ENCODE assay signal across 12 cellular contexts in the genomic region with DNA sequence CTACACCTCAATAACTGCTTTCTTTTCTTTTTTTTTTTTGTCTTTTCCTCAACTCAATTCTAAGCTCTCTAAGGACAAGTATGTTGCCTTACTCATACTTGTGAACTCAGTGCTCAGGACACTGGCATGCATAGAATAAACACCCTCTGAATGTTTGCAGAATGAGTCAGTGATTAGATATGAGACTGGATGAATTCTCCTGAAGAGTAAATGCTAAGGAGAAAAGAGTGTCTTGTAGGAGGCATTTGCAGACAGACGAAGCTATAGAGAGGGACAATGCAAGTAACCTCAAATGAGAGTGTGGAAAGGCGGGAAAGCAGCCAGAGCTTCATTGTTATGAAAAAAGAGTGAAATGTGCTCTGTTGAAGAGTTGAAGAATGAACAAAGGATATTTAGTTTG.
DNase-seq lines count a peak whose midpoint lies in the region; ATAC-seq, FAIRE-seq and TF ChIP-seq lines count a peak whose summit lies in the region.
"Had no signal": no experiment of that assay in that cellular context is flagged by ENCODE, and none has a peak within 500 bp of the region (broad histone marks: within the 10 kb centered on the region; RNA-seq: fewer than 3 reads in every experiment).

No MANE protein-coding gene starts in this region.

- H3K79me2 ChIP-seq in endothelial cell of umbilical vein (ENCODE audit: control insufficient read depth, insufficient read depth, low read length) (peaks cover 4% of the 10 kb centered on the region), neural progenitor cell (ENCODE audit: low read depth) (no peaks in the 10 kb centered on the region)

- no peak for ATAC-seq in HG03432 (IDR thresholded peaks at IDR 0.05; ENCODE audit: unreplicated experiment)

- intact Hi-C loops in endothelial cell of umbilical vein (cut with micrococcal nuclease) = loop anchor here (1.0 kb wide), 4 partner anchors 33 to 302 kb away; no protein-coding TSS in a partner anchor

- no peaks in the 10 kb centered on the region for H3K9me3 Mint-ChIP-seq in neural progenitor cell

- H4K20me1 ChIP-seq in endothelial cell of umbilical vein (replicated peaks; ENCODE audit: control insufficient read depth, extremely low read depth, insufficient read depth, low read length) (no peaks in the 10 kb centered on the region), neural progenitor cell (ENCODE audit: low read depth) (no peaks in the 10 kb centered on the region)

- peak overlapping the region; percentile 95 for H3K4me2 ChIP-seq in endothelial cell of umbilical vein (ENCODE audit: insufficient read depth, low read length)
- H3K4me2 ChIP-seq in neural progenitor cell = peak overlapping the region; percentile 7

- peak; percentile 93 for DNase-seq in Caki2 (ENCODE audit: low read depth)
- peak; percentile 64 for DNase-seq in NCI-H460 (ENCODE audit: extremely low read depth, low read depth)
- DNase-seq in endothelial cell of umbilical vein (ENCODE audit: low read depth, low spot score) = peak; percentile 95
- DNase-seq in neural progenitor cell (ENCODE audit: low spot score) = peak; percentile 46
- DNase-seq in suprapubic skin (ENCODE audit: low spot score in 2 of 2) = no peak
- no peak for DNase-seq in NCI-H146 treated with DMSO at 0.1 percent for 48 hours (lab: John Stamatoyannopoulos, UW; ENCODE audit: unreplicated experiment)
- no peak for DNase-seq in midbrain (lab: John Stamatoyannopoulos, UW)
- DNase-seq: activated gamma-delta T cell, DND-41, NCI-H2171 had no signal

- H3K27me3 Mint-ChIP-seq in neural progenitor cell (ENCODE audit: insufficient read depth, low read depth) = no peaks in the 10 kb centered on the region

- H3K4me1 Mint-ChIP-seq in neural progenitor cell = peaks cover 7% of the 10 kb centered on the region

- H3K27ac ChIP-seq in endothelial cell of umbilical vein (ENCODE audit: insufficient read depth, low read depth, low read length) (peak overlapping the region; percentile 71), neural progenitor cell (peak overlapping the region; percentile 71), suprapubic skin (no peak overlapping the region)
- H3K27ac ChIP-seq: right atrium auricular region had no signal

- H3K27me3 ChIP-seq in endothelial cell of umbilical vein (ENCODE audit: control insufficient read depth in 2 of 2, insufficient read depth in 2 of 2, low read length in 2 of 2) (no peaks in the 10 kb centered on the region), neural progenitor cell (no peaks in the 10 kb centered on the region), suprapubic skin (no peaks in the 10 kb centered on the region)
- H3K27me3 ChIP-seq: right atrium auricular region had no signal

- H3K27ac Mint-ChIP-seq in neural progenitor cell = no peak overlapping the region

- POLR2A ChIA-PET in endothelial cell of umbilical vein (lab: Charles Lee) = interaction anchor here (1.1 to 1.7 kb wide), 6 partner anchors 10 to 381 kb away, joined by 3 to 8 read pairs (median 6); no protein-coding TSS in a partner anchor

- in situ Hi-C loops in Caki2 (cut with HindIII; ENCODE audit: low pct_unique_long_range_greater_than_20kb, low sequenced_read_pairs) = no loop called here

- CTCF ChIA-PET in endothelial cell of umbilical vein (lab: Charles Lee) = interaction anchor here (0.8 to 1.8 kb wide), 14 partner anchors 8 to 561 kb away, joined by 3 to 23 read pairs (median 4); no protein-coding TSS in a partner anchor

- no peaks in the 10 kb centered on the region for H3K36me3 Mint-ChIP-seq in neural progenitor cell

- H3K9me1 ChIP-seq in endothelial cell of umbilical vein (replicated peaks; ENCODE audit: control insufficient read depth, extremely low read depth, insufficient read depth, low read length) = no peaks in the 10 kb centered on the region

- H2AFZ ChIP-seq in endothelial cell of umbilical vein (ENCODE audit: low read depth, low read length) (no peak overlapping the region), neural progenitor cell (replicated peaks) (peak overlapping the region; percentile 38)

- H3K4me3 ChIP-seq in endothelial cell of umbilical vein (replicated peaks in 1 of 3; ENCODE audit: insufficient read depth in 1 of 3, low read depth in 1 of 3, low read length in 3 of 3) = peak overlapping the region in 1 of 3 experiments; percentile 90
- no peak overlapping the region for H3K4me3 ChIP-seq in neural progenitor cell
- H3K4me3 ChIP-seq in suprapubic skin = no peak overlapping the region
- H3K4me3 ChIP-seq: right atrium auricular region had no signal

- peaks cover 47% of the 10 kb centered on the region for H3K4me1 ChIP-seq in endothelial cell of umbilical vein (ENCODE audit: control insufficient read depth, extremely low read depth, insufficient read depth, low read length)
- peaks cover 13% of the 10 kb centered on the region for H3K4me1 ChIP-seq in neural progenitor cell
- H3K4me1 ChIP-seq in suprapubic skin = no peaks in the 10 kb centered on the region
- H3K4me1 ChIP-seq: right atrium auricular region had no signal

- H3K9ac ChIP-seq in endothelial cell of umbilical vein (replicated peaks; ENCODE audit: extremely low read depth, insufficient read depth, low read length) (peak overlapping the region; percentile 49), neural progenitor cell (no peak overlapping the region)

- no peak for TF ChIP-seq EP300 in suprapubic skin (IDR thresholded peaks at IDR 0.05)

- FAIRE-seq in endothelial cell of umbilical vein (lab: Jason Lieb, UNC) = no peak

- WGBS in suprapubic skin = 79% methylated on average over 2 of the region's 2 CpGs

- peaks cover 9% of the 10 kb centered on the region for H3F3A ChIP-seq in neural progenitor cell (ENCODE audit: low read depth)

- TF ChIP-seq CTCF in endothelial cell of umbilical vein (IDR thresholded peaks at IDR 0.05; ENCODE audit: extremely low read depth in 1 of 2, insufficient read depth in 1 of 2, low read depth in 1 of 2, low read length in 2 of 2) (no peak), neural progenitor cell (IDR thresholded peaks at IDR 0.05) (no peak), suprapubic skin (IDR thresholded peaks at IDR 0.05) (no peak)

- no peaks in the 10 kb centered on the region for H3K9me3 ChIP-seq in endothelial cell of umbilical vein (replicated peaks; ENCODE audit: control insufficient read depth, insufficient read depth, low read length)
- H3K9me3 ChIP-seq in neural progenitor cell (ENCODE audit: low read depth) = no peaks in the 10 kb centered on the region
- H3K9me3 ChIP-seq in suprapubic skin = no peaks in the 10 kb centered on the region
- H3K9me3 ChIP-seq: right atrium auricular region had no signal

- dilution Hi-C loops in endothelial cell of umbilical vein (cut with MboI; ENCODE audit: extremely low pct_ligation_motif_present, low sequenced_read_pairs) = no loop called here

- no peak for TF ChIP-seq POLR2A in endothelial cell of umbilical vein (IDR thresholded peaks at IDR 0.05; ENCODE audit: low read depth, low read length)
- TF ChIP-seq POLR2A in suprapubic skin (IDR thresholded peaks at IDR 0.05) = no peak

- BruUV-seq in endothelial cell of umbilical vein (replicated peaks; lab: Mats Ljungman, UMichigan) = no TSS peak

- no peaks in the 10 kb centered on the region for H3K36me3 ChIP-seq in endothelial cell of umbilical vein (ENCODE audit: control insufficient read depth in 2 of 2, extremely low read depth in 1 of 2, insufficient read depth in 2 of 2, low read length in 2 of 2)
- H3K36me3 ChIP-seq in neural progenitor cell = no peaks in the 10 kb centered on the region
- no peaks in the 10 kb centered on the region for H3K36me3 ChIP-seq in suprapubic skin
- H3K36me3 ChIP-seq: right atrium auricular region had no signal

- H3K4me3 Mint-ChIP-seq in neural progenitor cell = no peak overlapping the region

TF ChIP-seq in endothelial cell of umbilical vein, 7 proteins besides CTCF, POLR2A, EP300 and RAD21:
- no peak for TF ChIP-seq EZH2 (IDR thresholded peaks at IDR 0.05; ENCODE audit: borderline replicate concordance, low read depth, low read length, severe bottlenecking)
- TF ChIP-seq MYC (IDR thresholded peaks at IDR 0.05; ENCODE audit: low read depth, low read length) = no peak
- TF ChIP-seq FOS (IDR thresholded peaks at IDR 0.05; ENCODE audit: borderline replicate concordance, insufficient read depth, low read length) = peak; percentile 99
- TF ChIP-seq JUN (IDR thresholded peaks at IDR 0.05; ENCODE audit: borderline replicate concordance, insufficient read depth, insufficient read length, low read depth) = peak; percentile 98
- TF ChIP-seq, protein P1, sequence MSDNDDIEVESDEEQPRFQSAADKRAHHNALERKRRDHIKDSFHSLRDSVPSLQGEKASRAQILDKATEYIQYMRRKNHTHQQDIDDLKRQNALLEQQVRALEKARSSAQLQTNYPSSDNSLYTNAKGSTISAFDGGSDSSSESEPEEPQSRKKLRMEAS (IDR thresholded peaks at IDR 0.05; ENCODE audit: insufficient read depth, insufficient read length) = no peak
- TF ChIP-seq GATA2 (IDR thresholded peaks at IDR 0.05; ENCODE audit: insufficient read depth, insufficient read length, low read depth, low read length) = peak; percentile 93
- peak; percentile 80 for TF ChIP-seq POLR2AphosphoS5 (IDR thresholded peaks at IDR 0.05; ENCODE audit: insufficient read depth, low read depth, low read length)

Comparison
In these comparisons a context has a peak if more than half of its experiments do, and no peak if none do; other contexts are left out.
1. DNase-seq: peak in Caki2 (single experiment), NCI-H460 (single experiment), endothelial cell of umbilical vein (single experiment) and neural progenitor cell (single experiment); none in suprapubic skin (0 of 2), NCI-H146 treated with DMSO at 0.1 percent for 48 hours (single experiment) and midbrain (single experiment).